Comparison of ENCODE assay signal across 8 cellular contexts in the genomic region with DNA sequence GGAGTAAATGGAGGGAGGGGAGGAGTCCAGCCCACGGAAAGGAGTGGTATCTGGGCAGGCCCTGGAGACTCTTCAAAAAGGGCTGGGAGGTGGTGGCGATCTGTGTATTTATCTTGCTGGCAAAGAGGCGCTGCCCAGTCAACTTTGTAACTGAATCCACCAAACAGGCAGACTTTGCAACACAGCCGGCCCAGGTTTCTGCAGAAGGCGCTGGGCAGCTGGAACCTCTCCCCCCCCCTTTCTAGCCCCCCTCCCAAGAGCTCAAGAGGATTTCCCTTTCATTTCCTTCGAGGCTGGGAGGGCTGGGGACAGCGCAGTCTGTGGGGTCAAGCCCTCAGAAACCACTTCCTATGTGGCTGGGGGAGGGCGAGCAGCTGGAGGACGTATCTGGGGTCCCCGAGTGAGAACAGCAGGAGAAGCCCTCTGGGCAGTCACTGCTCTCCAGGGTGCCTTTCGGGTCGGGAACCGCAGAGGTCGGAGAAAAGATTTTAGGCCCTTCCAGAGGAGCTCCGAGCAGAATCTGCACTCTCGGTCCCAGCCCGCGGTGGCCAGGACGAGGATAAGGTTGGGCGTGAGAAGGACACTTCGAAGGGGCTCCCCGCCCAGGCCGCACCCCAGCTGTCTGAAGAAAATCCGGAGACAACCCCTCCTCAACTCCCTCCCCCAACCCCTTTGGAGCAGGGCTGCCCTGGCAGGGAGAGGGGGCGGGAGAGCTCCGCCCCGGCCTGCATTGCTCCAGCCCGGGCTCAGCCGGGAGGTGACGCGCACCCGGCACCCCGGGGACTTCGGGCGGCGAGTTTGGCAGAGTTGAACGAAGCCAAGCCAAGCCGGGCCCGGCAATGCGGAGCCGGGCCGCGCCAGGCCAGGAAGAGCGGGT. TPM values are rescaled to one million over a fixed set of nuclear protein-coding genes. Genes with fewer than 3 reads are reported as not detected.
DNase-seq lines count a peak whose midpoint lies in the region; ATAC-seq and TF ChIP-seq lines count a peak whose summit lies in the region.

No MANE protein-coding gene starts in this region.

- peak overlapping the region; percentile 91 for H3K4me3 Mint-ChIP-seq in natural killer cell

- H3K27me3 ChIP-seq in NT2/D1 (ENCODE audit: insufficient read depth, insufficient read length) (peaks cover 31% of the 10 kb centered on the region), thyroid gland (no peaks in the 10 kb centered on the region)

- peak overlapping the region; percentile 24 to 94 (median 73) for H3K27ac ChIP-seq in thyroid gland

- H3K36me3 Mint-ChIP-seq in natural killer cell, result no peaks in the 10 kb centered on the region

- H3K4me1 Mint-ChIP-seq in natural killer cell, result peaks cover 28 to 33% of the 10 kb centered on the region in 2 donors

- H3K4me3 ChIP-seq in NT2/D1 (ENCODE audit: insufficient read length, low read depth) (peak overlapping the region; percentile 54), fibroblast of mammary gland (ENCODE audit: control insufficient read depth, low read depth, low read length) (peak overlapping the region; percentile 84), thyroid gland (replicated peaks in 1 of 3) (peak overlapping the region; percentile 18 to 76 (median 44))

- DNase-seq in SIG-M5 treated with dmso at 0.1 percent for 504 hours (lab: John Stamatoyannopoulos, UW; ENCODE audit: unreplicated experiment) (peak; percentile 72), SIG-M5 (lab: John Stamatoyannopoulos, UW) (no peak), NT2/D1 (ENCODE audit: low read depth, low spot score) (no peak), fibroblast of mammary gland (ENCODE audit: low read depth) (peak; percentile 70), natural killer cell (peak; percentile 51), thyroid gland (peak; percentile 84)
- peak; percentile 64 to 71 for DNase-seq in activated T-cell treated with anti-CD3 and anti-CD28 coated beads, Interleukin-2, amount 50 U/mL, for 48 hours

- intact Hi-C loops in natural killer cell (cut with micrococcal nuclease) (loop anchor here (2.0 to 5.0 kb wide), 2 partner anchors 96 to 1142 kb away; no protein-coding TSS in a partner anchor), thyroid gland (cut with DNase I) (no loop called here)

- ATAC-seq in HG02981 (IDR thresholded peaks at IDR 0.05; ENCODE audit: unreplicated experiment) (peak; percentile 22), natural killer cell (peak; percentile 19 to 27 (median 25))

- H3K36me3 ChIP-seq in NT2/D1 (ENCODE audit: insufficient read depth, insufficient read length, low read length) (no peaks in the 10 kb centered on the region), thyroid gland (no peaks in the 10 kb centered on the region)

- H3K9ac ChIP-seq in NT2/D1 (ENCODE audit: insufficient read length, low read depth), result peak overlapping the region; percentile 72

- peaks cover 0 to 3% of the 10 kb centered on the region in 2 donors for H3K27me3 Mint-ChIP-seq in natural killer cell (ENCODE audit: low read depth in 2 of 2)

- no peaks in the 10 kb centered on the region for H3K9me3 Mint-ChIP-seq in natural killer cell

- no peak for TF ChIP-seq CTCF in fibroblast of mammary gland (conservative IDR thresholded peaks at IDR 0.05; ENCODE audit: control insufficient read depth, insufficient read depth, low read depth, low read length)
- no peak for TF ChIP-seq CTCF in natural killer cell (IDR thresholded peaks at IDR 0.05)
- TF ChIP-seq CTCF in thyroid gland (IDR thresholded peaks at IDR 0.05), result no peak

- no peaks in the 10 kb centered on the region for H3K9me3 ChIP-seq in NT2/D1 (ENCODE audit: insufficient read depth, low read length)
- no peaks in the 10 kb centered on the region for H3K9me3 ChIP-seq in thyroid gland

- peak overlapping the region; percentile 68 to 86 for H3K27ac Mint-ChIP-seq in natural killer cell

- H3K4me1 ChIP-seq in NT2/D1 (ENCODE audit: insufficient read depth, insufficient read length), result peaks cover 5% of the 10 kb centered on the region
- peaks cover 28 to 62% of the 10 kb centered on the region in 2 donors for H3K4me1 ChIP-seq in thyroid gland

- WGBS in thyroid gland, 2 donors, result 1 to 4% methylated on average over 7 to 15 of the region's 44 CpGs

- TF ChIP-seq POLR2A in thyroid gland (IDR thresholded peaks at IDR 0.05), result peak in 1 of 2 donors; percentile 65

RNA-seq across cellular contexts. Expression of gene ZCCHC24, which starts 0.9 kb away (rescaled TPM):
- 1 to 10 TPM; 2.8 to 4.0 (median 3.6) TPM for total RNA-seq in natural killer cell
- total RNA-seq in thyroid gland, result 10 to 100 TPM; 25.4 to 48.8 (median 33.3) TPM

Comparison
In these comparisons a context has a peak if more than half of its experiments do, and no peak if none do; other contexts are left out.
1. DNase-seq: peak in SIG-M5 treated with dmso at 0.1 percent for 504 hours (single experiment), activated T-cell treated with anti-CD3 and anti-CD28 coated beads, Interleukin-2, amount 50 U/mL, for 48 hours (2 of 2), fibroblast of mammary gland (single experiment), natural killer cell (single experiment) and thyroid gland (2 of 2); none in SIG-M5 (single experiment) and NT2/D1 (single experiment).
2. RNA of gene ZCCHC24, which starts 0.9 kb away (total RNA-seq): 25.4 to 48.8 TPM in thyroid gland; 2.8 to 4.0 TPM in natural killer cell; every median in the first group is over 4 times any median in the second.
3. Peak in every context shown above with its lines, with median percentiles within 50 percentile points of each other: H3K4me3 ChIP-seq.